9 cellular contexts compared by ENCODE assay signal in the genomic region with DNA sequence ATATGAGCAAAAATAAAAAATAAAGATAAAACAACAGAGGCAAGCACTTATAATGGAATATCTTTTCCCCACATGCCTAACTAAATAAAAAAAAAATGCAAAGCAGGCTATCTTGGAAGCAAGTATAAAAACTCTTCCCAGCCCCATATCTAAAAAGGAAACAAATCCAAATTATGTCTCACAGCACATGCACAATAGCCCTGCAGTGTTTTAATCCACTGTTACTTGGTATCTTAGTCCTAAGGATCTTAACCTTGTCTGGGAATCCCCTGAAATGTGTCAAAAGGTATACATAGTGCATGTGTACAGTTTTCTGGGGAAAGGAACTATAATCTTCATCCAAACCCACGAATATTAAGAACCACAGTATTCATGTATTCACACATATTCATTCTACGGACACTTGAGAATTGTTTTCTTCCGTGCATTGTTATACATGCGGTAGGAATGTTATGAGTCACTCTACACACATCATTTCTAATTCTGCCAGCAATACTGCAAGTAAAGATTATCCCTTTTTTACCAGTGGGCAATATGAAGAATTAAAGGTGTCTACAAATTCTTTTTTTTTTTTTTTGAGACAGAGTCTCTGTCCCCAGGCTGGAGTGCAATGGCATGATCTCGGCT. TPM values are rescaled to one million over a fixed set of nuclear protein-coding genes. Genes with fewer than 3 reads are reported as not detected.
DNase-seq lines count a peak whose midpoint lies in the region; ATAC-seq, FAIRE-seq and TF ChIP-seq lines count a peak whose summit lies in the region.
"Had no signal": no experiment of that assay in that cellular context is flagged by ENCODE, and none has a peak within 500 bp of the region (broad histone marks: within the 10 kb centered on the region; RNA-seq: fewer than 3 reads in every experiment).

No MANE protein-coding gene starts in this region.

- FAIRE-seq in GM18507 (lab: Jason Lieb, UNC) = peak; percentile 24

- H3K4me3 ChIP-seq in ascending aorta = no peak overlapping the region
- H3K4me3 ChIP-seq: stomach had no signal

- POLR2A ChIA-PET in naive thymus-derived CD8-positive, alpha-beta T cell (lab: Charles Lee) = no interaction called here

- H3K27ac ChIP-seq in ascending aorta = no peak overlapping the region

- intact Hi-C loops in ascending aorta (cut with DNase I) = no loop called here

- H3K27ac Mint-ChIP-seq in naive thymus-derived CD8-positive, alpha-beta T cell = no peak overlapping the region

- no peaks in the 10 kb centered on the region for H3K27me3 ChIP-seq in ascending aorta
- H3K27me3 ChIP-seq: stomach had no signal

- TF ChIP-seq CTCF in ascending aorta (IDR thresholded peaks at IDR 0.05) = no peak

- no peaks in the 10 kb centered on the region for H3K36me3 Mint-ChIP-seq in naive thymus-derived CD8-positive, alpha-beta T cell

- H3K27me3 Mint-ChIP-seq in naive thymus-derived CD8-positive, alpha-beta T cell = peaks cover 5 to 18% (median 8%) of the 10 kb centered on the region in 5 donors

- H3K4me1 Mint-ChIP-seq in naive thymus-derived CD8-positive, alpha-beta T cell = peaks cover 0 to 15% (median 0%) of the 10 kb centered on the region in 4 donors

- ATAC-seq in HG02678 (IDR thresholded peaks at IDR 0.05; ENCODE audit: unreplicated experiment) = peak; percentile 37
- ATAC-seq in naive thymus-derived CD8-positive, alpha-beta T cell = no peak

- no peaks in the 10 kb centered on the region for H3K9me3 Mint-ChIP-seq in naive thymus-derived CD8-positive, alpha-beta T cell

- no peak for DNase-seq in GM18507 (ENCODE audit: extremely low spot score, insufficient read length, low read depth)
- peak; percentile 58 for DNase-seq in RPMI7951 (ENCODE audit: low read depth)
- peak; percentile 40 to 83 for DNase-seq in lung microvascular endothelial cell (ENCODE audit: low read depth in 2 of 2)
- DNase-seq in NCI-H2029 treated with DMSO at 0.1 percent for 48 hours (lab: John Stamatoyannopoulos, UW) = no peak
- no peak for DNase-seq in ascending aorta (ENCODE audit: low spot score in 2 of 2)
- no peak for DNase-seq in naive thymus-derived CD8-positive, alpha-beta T cell
- no peak for DNase-seq in T-helper 9 cell
- DNase-seq: stomach had no signal

- no peaks in the 10 kb centered on the region for H3K4me1 ChIP-seq in ascending aorta

- no peaks in the 10 kb centered on the region for H3K36me3 ChIP-seq in ascending aorta
- H3K36me3 ChIP-seq: stomach had no signal

- H3K4me3 Mint-ChIP-seq in naive thymus-derived CD8-positive, alpha-beta T cell = no peak overlapping the region

- H3K9me3 ChIP-seq in ascending aorta = no peaks in the 10 kb centered on the region
- H3K9me3 ChIP-seq: stomach had no signal

RNA-seq across cellular contexts. Expression of a gene that starts 47.8 kb away (rescaled TPM):
- 68.2 and 69.0 TPM in 2 replicates for total RNA-seq in RPMI7951 (2014; rRNA removed; shearing (Covaris generic))
- total RNA-seq in lung microvascular endothelial cell (88.5 and 88.7 TPM in 2 replicates), ascending aorta (15.6 TPM)
- total RNA-seq in naive thymus-derived CD8-positive, alpha-beta T cell = 10 to 100 TPM; 58.2 to 72.2 TPM
- 10 to 100 TPM; 47.6 to 76.5 (median 58.0) TPM for polyA plus RNA-seq in naive thymus-derived CD8-positive, alpha-beta T cell

Comparison
In these comparisons a context has a peak if more than half of its experiments do, and no peak if none do; other contexts are left out.
1. DNase-seq: peak in RPMI7951 (single experiment) and lung microvascular endothelial cell (2 of 2); none in GM18507 (single experiment), NCI-H2029 treated with DMSO at 0.1 percent for 48 hours (single experiment), ascending aorta (0 of 2), naive thymus-derived CD8-positive, alpha-beta T cell (0 of 10) and T-helper 9 cell (single experiment).